In genomic region chr2:105722726-105723297, GRCh38 we compare ENCODE assay signal across 25 cellular contexts.
"Had no signal": no experiment of that assay in that cellular context is flagged by ENCODE, and none has a peak within 500 bp of the region (broad histone marks: within the 10 kb centered on the region; RNA-seq: fewer than 3 reads in every experiment).

No MANE protein-coding gene starts in this region.

- H3K4me3 ChIP-seq: gastrocnemius medialis, left lung, lower lobe of right lung, skin epidermis, thyroid gland, upper lobe of left lung had no signal

- H3K27me3 Mint-ChIP-seq: stimulated activated naive CD8-positive, alpha-beta T cell treated with anti-CD3 and anti-CD28 coated beads, Interleukin-15, amount 100 ng/mL, for 72 hours had no signal

- H3K36me3 ChIP-seq: gastrocnemius medialis, left lung, lower lobe of right lung, thyroid gland, upper lobe of left lung had no signal

- H3K4me1 ChIP-seq: left lung, lower lobe of right lung, upper lobe of left lung had no signal

- H3K4me3 Mint-ChIP-seq: activated B cell treated with CpG ODN at 0.5 μM for 24 hours; activated naive CD4-positive, alpha-beta T cell treated with anti-CD3 and anti-CD28 coated beads, Interleukin-2, amount 10 ng/mL, durations not matched to agents 7 days and 5 days; nephron; stimulated activated naive CD8-positive, alpha-beta T cell treated with anti-CD3 and anti-CD28 coated beads, Interleukin-15, amount 100 ng/mL, for 72 hours had no signal

- DNase-seq: activated B cell treated with CpG ODN at 0.5 μM for 24 hours; activated CD4-positive, alpha-beta T cell treated with anti-CD3 and anti-CD28 coated beads, Interleukin-2, amount 50 U/mL, for 4 hours; activated gamma-delta T cell; activated naive CD4-positive, alpha-beta T cell treated with anti-CD3 and anti-CD28 coated beads, Interleukin-2, amount 10 ng/mL, durations not matched to agents 7 days and 5 days; activated T-cell treated with anti-CD3 and anti-CD28 coated beads for 4 hours; activated T-cell treated with anti-CD3 and anti-CD28 coated beads, Interleukin-2, amount 50 U/mL, for 72 hours; effector memory CD4-positive, alpha-beta T cell; gastrocnemius medialis; glutamatergic neuron; left lung; lower lobe of right lung; mesenchymal stem cell; stimulated activated CD4-positive, alpha-beta T cell treated with anti-CD3 and anti-CD28 coated beads, Interleukin-12 subunit alpha, Interleukin-12 subunit beta, amount 100 ng/mL, for 4 hours; stimulated activated CD4-positive, alpha-beta T cell treated with anti-CD3 and anti-CD28 coated beads, Interleukin-4, amount 100 ng/mL, for 1 hour; stimulated activated naive CD8-positive, alpha-beta T cell treated with anti-CD3 and anti-CD28 coated beads, Interleukin-15, amount 100 ng/mL, for 72 hours; substantia nigra; thyroid gland had no signal

- H3K27me3 ChIP-seq: gastrocnemius medialis, left lung, thyroid gland, upper lobe of left lung had no signal

- H3K27ac Mint-ChIP-seq: activated B cell treated with CpG ODN at 0.5 μM for 24 hours; activated naive CD4-positive, alpha-beta T cell treated with anti-CD3 and anti-CD28 coated beads, Interleukin-2, amount 10 ng/mL, durations not matched to agents 7 days and 5 days; nephron; progenitor cell of endocrine pancreas; stimulated activated naive CD8-positive, alpha-beta T cell treated with anti-CD3 and anti-CD28 coated beads, Interleukin-15, amount 100 ng/mL, for 72 hours had no signal

- H3K27ac ChIP-seq: gastrocnemius medialis, left lung, lower lobe of right lung, skin epidermis, thyroid gland, upper lobe of left lung had no signal

- FAIRE-seq: colon, islet of Langerhans had no signal

- H3K9me3 ChIP-seq: gastrocnemius medialis, thyroid gland had no signal

- ATAC-seq: gastrocnemius medialis; left lung; lower lobe of right lung; sciatic nerve; SK-N-SH treated with all-trans-retinoic acid at 6 μM for 48 hours; stimulated activated naive CD8-positive, alpha-beta T cell treated with anti-CD3 and anti-CD28 coated beads, Interleukin-15, amount 100 ng/mL, for 72 hours had no signal
